ENCODE assay signal across 2 cellular contexts in genomic region chr10:47750360-47750759, GRCh38. TPM values are rescaled to one million over a fixed set of nuclear protein-coding genes. Genes with fewer than 3 reads are reported as not detected.
"Had no signal": no experiment of that assay in that cellular context is flagged by ENCODE, and none has a peak within 500 bp of the region (broad histone marks: within the 10 kb centered on the region; RNA-seq: fewer than 3 reads in every experiment).

No MANE protein-coding gene starts in this region.

RNA-seq across cellular contexts. Expression of gene SYT15B, which starts 13.0 kb away (rescaled TPM):
- total RNA-seq: LHCN-M2, M059J had no signal
